ENCODE assay signal across 27 cellular contexts in the genomic region with DNA sequence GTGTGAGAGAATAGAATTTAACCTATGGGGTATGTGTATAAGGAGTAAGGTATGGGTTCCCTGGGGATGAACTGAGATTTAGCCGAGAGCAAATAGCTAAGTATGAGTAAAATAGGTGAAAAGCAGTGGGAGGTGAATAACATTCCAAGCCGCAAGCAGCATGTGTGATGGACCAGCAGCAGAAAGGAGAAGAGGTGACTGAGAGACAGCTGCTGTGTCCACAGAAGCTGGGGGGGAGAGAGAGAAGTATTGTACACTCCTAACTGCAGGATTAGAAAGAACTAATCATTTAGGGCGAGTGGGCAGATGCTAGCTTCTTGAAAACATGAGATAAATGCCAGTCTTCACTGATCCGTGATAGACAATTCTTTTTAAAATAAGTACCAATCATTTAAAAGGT.
"Had no signal": no experiment of that assay in that cellular context is flagged by ENCODE, and none has a peak within 500 bp of the region (broad histone marks: within the 10 kb centered on the region; RNA-seq: fewer than 3 reads in every experiment).

No MANE protein-coding gene starts in this region.

- H2AFZ ChIP-seq: hepatocyte had no signal

- DNase-seq: activated CD4-positive, alpha-beta memory T cell treated with anti-CD3 and anti-CD28 coated beads, Interleukin-2, amount 10 ng/mL, durations not matched to agents 7 days and 5 days; activated CD4-positive, alpha-beta T cell treated with anti-CD3 and anti-CD28 coated beads for 1 hour; activated CD4-positive, alpha-beta T cell treated with anti-CD3 and anti-CD28 coated beads, Interleukin-2, amount 10 ng/mL, durations not matched to agents 7 days and 5 days; activated naive CD4-positive, alpha-beta T cell; activated T-cell treated with anti-CD3 and anti-CD28 coated beads, Interleukin-2, amount 50 U/mL, for 4 hours; aorta; body of pancreas; cerebellar nuclear complex; dorsolateral prefrontal cortex; effector memory CD8-positive, alpha-beta T cell; erythroblast; gastrocnemius medialis; islet precursor cell; left cardiac atrium; left ventricle myocardium superior; midbrain; naive thymus-derived CD4-positive, alpha-beta T cell; pancreas; sigmoid colon; small intestine; stimulated activated CD4-positive, alpha-beta T cell treated with anti-CD3 and anti-CD28 coated beads, Interleukin-4, amount 100 ng/mL, for 24 hours; T-helper 9 cell; upper lobe of right lung had no signal

- FAIRE-seq: small intestine had no signal

- H3K9me3 ChIP-seq: body of pancreas, gastrocnemius medialis, pancreas, prostate gland, sigmoid colon, upper lobe of right lung had no signal

- H3K4me2 ChIP-seq: hepatocyte had no signal

- H3K27ac ChIP-seq: body of pancreas, cardiac muscle cell, coronary artery, dorsolateral prefrontal cortex, gastrocnemius medialis, hepatocyte, pancreas, prostate gland, sigmoid colon, upper lobe of right lung had no signal

- H3K27me3 ChIP-seq: body of pancreas, cardiac muscle cell, gastrocnemius medialis, hepatocyte, pancreas, sigmoid colon, upper lobe of right lung had no signal

- H3K4me3 ChIP-seq: body of pancreas, cardiac muscle cell, coronary artery, dorsolateral prefrontal cortex, gastrocnemius medialis, hepatocyte, pancreas, prostate gland, sigmoid colon, upper lobe of right lung had no signal

- H3K4me1 ChIP-seq: body of pancreas, gastrocnemius medialis, pancreas, prostate gland, sigmoid colon, upper lobe of right lung had no signal

- H3K36me3 ChIP-seq: cardiac muscle cell, gastrocnemius medialis, pancreas, prostate gland, sigmoid colon, upper lobe of right lung had no signal
